In genomic region chr15:29570121-29570930, GRCh38 we compare ENCODE assay signal across 8 cellular contexts.
A peak's percentile ranks its signal among the peaks of the same experiment; 100 is the strongest.
DNase-seq lines count a peak whose midpoint lies in the region; ATAC-seq and TF ChIP-seq lines count a peak whose summit lies in the region.

No MANE protein-coding gene starts in this region.

- CTCF ChIA-PET in HEK293 (lab: Yijun Ruan, JAX), result interaction anchor here (0.6 kb wide), 1 partner anchor 29 kb away, joined by 3 read pairs; no protein-coding TSS in a partner anchor

- H3K27ac ChIP-seq in HEK293 (ENCODE audit: extremely low read depth, low read depth, low read length), result peak overlapping the region; percentile 58; the same call in 1 of the 2 replicates
- H3K27ac ChIP-seq in ascending aorta, result peak overlapping the region in 1 of 2 donors; percentile 3
- H3K27ac ChIP-seq in skin epidermis, result no peak overlapping the region

- H3K27me3 ChIP-seq in ascending aorta, result no peaks in the 10 kb centered on the region

- no peak for TF ChIP-seq CTCF in HEK293 (tag by site-specific recombination; IDR thresholded peaks at IDR 0.05)
- TF ChIP-seq CTCF in ascending aorta (IDR thresholded peaks at IDR 0.05), result no peak

- H3K4me1 ChIP-seq in HEK293 (ENCODE audit: control insufficient read depth, insufficient read depth, low read length), result peaks cover 16% of the 10 kb centered on the region
- H3K4me1 ChIP-seq in ascending aorta, result no peaks in the 10 kb centered on the region

- DNase-seq in ascending aorta (ENCODE audit: low spot score in 2 of 2) (no peak), NCI-H1694 (lab: John Stamatoyannopoulos, UW) (no peak)

- peak overlapping the region; percentile 59 for H3K4me3 ChIP-seq in HEK293 (ENCODE audit: low read depth, low read length)
- H3K4me3 ChIP-seq in ascending aorta, result peak overlapping the region; percentile 67 to 69
- H3K4me3 ChIP-seq in iPS-18c (ENCODE audit: insufficient read depth, low read depth, low read length), result peak overlapping the region; percentile 72
- peak overlapping the region in 6 of 7 experiments; percentile 11 to 42 (median 14) for H3K4me3 ChIP-seq in skin epidermis

- H3K9me3 ChIP-seq in HEK293 (ENCODE audit: control insufficient read depth, insufficient read depth, low read depth, low read length), result no peaks in the 10 kb centered on the region
- H3K9me3 ChIP-seq in ascending aorta, result no peaks in the 10 kb centered on the region
- H3K9me3 ChIP-seq in iPS-18c (ENCODE audit: control insufficient read depth, insufficient read depth, low read length), result no peaks in the 10 kb centered on the region

- ATAC-seq in HG03280 (IDR thresholded peaks at IDR 0.05; ENCODE audit: unreplicated experiment) (no peak), GM18517 (IDR thresholded peaks at IDR 0.05; ENCODE audit: unreplicated experiment) (no peak), HG02852 (IDR thresholded peaks at IDR 0.05; ENCODE audit: unreplicated experiment) (no peak)

- H3K36me3 ChIP-seq in HEK293 (ENCODE audit: control insufficient read depth in 2 of 2, insufficient read depth in 1 of 2, low read length in 2 of 2) (no peaks in the 10 kb centered on the region), ascending aorta (no peaks in the 10 kb centered on the region)

- intact Hi-C loops in ascending aorta (cut with DNase I), result loop anchor here (5.0 kb wide), 1 partner anchor 38 kb away; no protein-coding TSS in a partner anchor

- POLR2A ChIA-PET in HEK293 (lab: Yijun Ruan, JAX), result no interaction called here

TF ChIP-seq in HEK293, 187 proteins besides CTCF, POLR2A, EP300 and RAD21:
- TF ChIP-seq ZNF19 (tag by site-specific recombination; IDR thresholded peaks at IDR 0.05; ENCODE audit: low read depth), result no peak
- peak; percentile 47; the same call in 1 of the 2 replicates for TF ChIP-seq ZBTB20 (tag by site-specific recombination; IDR thresholded peaks at IDR 0.05)
- TF ChIP-seq, protein P1, sequence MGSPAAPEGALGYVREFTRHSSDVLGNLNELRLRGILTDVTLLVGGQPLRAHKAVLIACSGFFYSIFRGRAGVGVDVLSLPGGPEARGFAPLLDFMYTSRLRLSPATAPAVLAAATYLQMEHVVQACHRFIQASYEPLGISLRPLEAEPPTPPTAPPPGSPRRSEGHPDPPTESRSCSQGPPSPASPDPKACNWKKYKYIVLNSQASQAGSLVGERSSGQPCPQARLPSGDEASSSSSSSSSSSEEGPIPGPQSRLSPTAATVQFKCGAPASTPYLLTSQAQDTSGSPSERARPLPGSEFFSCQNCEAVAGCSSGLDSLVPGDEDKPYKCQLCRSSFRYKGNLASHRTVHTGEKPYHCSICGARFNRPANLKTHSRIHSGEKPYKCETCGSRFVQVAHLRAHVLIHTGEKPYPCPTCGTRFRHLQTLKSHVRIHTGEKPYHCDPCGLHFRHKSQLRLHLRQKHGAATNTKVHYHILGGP (tag by site-specific recombination; IDR thresholded peaks at IDR 0.05), result no peak
- TF ChIP-seq ZNF645 (tag by site-specific recombination; IDR thresholded peaks at IDR 0.05), result no peak
- TF ChIP-seq ZNF280D (tag by site-specific recombination; IDR thresholded peaks at IDR 0.05), result no peak
- TF ChIP-seq, protein P2, sequence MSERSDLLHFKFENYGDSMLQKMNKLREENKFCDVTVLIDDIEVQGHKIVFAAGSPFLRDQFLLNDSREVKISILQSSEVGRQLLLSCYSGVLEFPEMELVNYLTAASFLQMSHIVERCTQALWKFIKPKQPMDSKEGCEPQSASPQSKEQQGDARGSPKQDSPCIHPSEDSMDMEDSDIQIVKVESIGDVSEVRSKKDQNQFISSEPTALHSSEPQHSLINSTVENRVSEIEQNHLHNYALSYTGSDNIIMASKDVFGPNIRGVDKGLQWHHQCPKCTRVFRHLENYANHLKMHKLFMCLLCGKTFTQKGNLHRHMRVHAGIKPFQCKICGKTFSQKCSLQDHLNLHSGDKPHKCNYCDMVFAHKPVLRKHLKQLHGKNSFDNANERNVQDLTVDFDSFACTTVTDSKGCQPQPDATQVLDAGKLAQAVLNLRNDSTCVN (tag by site-specific recombination; optimal IDR thresholded peaks at IDR 0.05), result peak; percentile 45
- TF ChIP-seq, protein P3, sequence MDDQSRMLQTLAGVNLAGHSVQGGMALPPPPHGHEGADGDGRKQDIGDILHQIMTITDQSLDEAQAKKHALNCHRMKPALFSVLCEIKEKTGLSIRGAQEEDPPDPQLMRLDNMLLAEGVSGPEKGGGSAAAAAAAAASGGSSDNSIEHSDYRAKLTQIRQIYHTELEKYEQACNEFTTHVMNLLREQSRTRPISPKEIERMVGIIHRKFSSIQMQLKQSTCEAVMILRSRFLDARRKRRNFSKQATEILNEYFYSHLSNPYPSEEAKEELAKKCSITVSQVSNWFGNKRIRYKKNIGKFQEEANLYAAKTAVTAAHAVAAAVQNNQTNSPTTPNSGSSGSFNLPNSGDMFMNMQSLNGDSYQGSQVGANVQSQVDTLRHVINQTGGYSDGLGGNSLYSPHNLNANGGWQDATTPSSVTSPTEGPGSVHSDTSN (CRISPR knock-in tag; IDR thresholded peaks at IDR 0.05), result 0 out of 2 replicates have a peak, but pooled peaks have one; percentile 26
- TF ChIP-seq ZNF747 (tag by site-specific recombination; IDR thresholded peaks at IDR 0.05), result no peak
- TF ChIP-seq, protein P4, sequence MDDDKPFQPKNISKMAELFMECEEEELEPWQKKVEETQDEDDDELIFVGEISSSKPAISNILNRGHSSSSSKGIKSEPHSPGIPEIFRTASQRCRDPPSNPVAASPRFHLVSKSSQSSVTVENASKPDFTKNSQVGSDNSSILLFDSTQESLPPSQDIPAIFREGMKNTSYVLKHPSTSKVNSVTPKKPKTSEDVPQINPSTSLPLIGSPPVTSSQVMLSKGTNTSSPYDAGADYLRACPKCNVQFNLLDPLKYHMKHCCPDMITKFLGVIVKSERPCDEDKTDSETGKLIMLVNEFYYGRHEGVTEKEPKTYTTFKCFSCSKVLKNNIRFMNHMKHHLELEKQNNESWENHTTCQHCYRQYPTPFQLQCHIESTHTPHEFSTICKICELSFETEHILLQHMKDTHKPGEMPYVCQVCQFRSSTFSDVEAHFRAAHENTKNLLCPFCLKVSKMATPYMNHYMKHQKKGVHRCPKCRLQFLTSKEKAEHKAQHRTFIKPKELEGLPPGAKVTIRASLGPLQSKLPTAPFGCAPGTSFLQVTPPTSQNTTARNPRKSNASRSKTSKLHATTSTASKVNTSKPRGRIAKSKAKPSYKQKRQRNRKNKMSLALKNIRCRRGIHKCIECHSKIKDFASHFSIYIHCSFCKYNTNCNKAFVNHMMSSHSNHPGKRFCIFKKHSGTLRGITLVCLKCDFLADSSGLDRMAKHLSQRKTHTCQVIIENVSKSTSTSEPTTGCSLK (tag by site-specific recombination; IDR thresholded peaks at IDR 0.05), result no peak
- no peak for TF ChIP-seq ZNF677 (tag by site-specific recombination; IDR thresholded peaks at IDR 0.05)
- no peak for TF ChIP-seq ZFP3 (tag by site-specific recombination; IDR thresholded peaks at IDR 0.05; ENCODE audit: low read depth)
- TF ChIP-seq ZNF132 (tag by site-specific recombination; IDR thresholded peaks at IDR 0.05; ENCODE audit: borderline replicate concordance), result no peak

Comparison
In these comparisons a context has a peak if more than half of its experiments do, and no peak if none do; other contexts are left out.
1. H3K4me3 ChIP-seq: peak in every context shown above with its lines; median percentile 72 in iPS-18c; 68 in ascending aorta; 59 in HEK293; 14 in skin epidermis.